Comparison of ENCODE assay signal across 27 cellular contexts in the genomic region with DNA sequence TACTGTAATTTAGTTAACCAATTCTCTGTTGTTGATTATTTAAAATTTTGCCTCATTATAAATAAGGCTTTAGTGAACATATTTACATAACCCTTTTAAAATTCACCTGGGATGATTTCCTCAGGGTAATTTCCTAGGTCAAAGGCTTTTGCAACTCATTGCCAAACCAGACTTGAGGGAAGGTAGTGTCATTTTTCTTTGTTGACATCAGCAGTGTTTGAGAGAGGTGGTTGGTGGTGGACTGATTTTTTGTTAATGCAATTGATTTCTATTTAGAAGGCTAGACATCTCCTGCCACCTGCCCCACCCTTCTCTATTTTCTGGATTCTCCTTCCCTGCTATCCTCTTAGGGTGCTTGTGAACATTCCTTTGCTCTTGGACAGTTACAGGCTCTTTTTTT.
DNase-seq lines count a peak whose midpoint lies in the region; ATAC-seq lines count a peak whose summit lies in the region.
"Had no signal": no experiment of that assay in that cellular context is flagged by ENCODE, and none has a peak within 500 bp of the region (broad histone marks: within the 10 kb centered on the region; RNA-seq: fewer than 3 reads in every experiment).

No MANE protein-coding gene starts in this region.

- POLR2A ChIA-PET in activated CD4-positive, alpha-beta T cell treated with anti-CD3 and anti-CD28 coated beads for 36 hours (lab: Charles Lee), result interaction anchor here (0.7 to 2.8 kb wide), 2 partner anchors 72 to 1590 kb away, joined by 4 to 58 read pairs; a partner anchor contains a TSS

- H3K27me3 Mint-ChIP-seq in activated CD4-positive, alpha-beta T cell treated with anti-CD3 and anti-CD28 coated beads for 36 hours, result peaks cover 2% of the 10 kb centered on the region
- no peaks in the 10 kb centered on the region for H3K27me3 Mint-ChIP-seq in activated T-helper 17 cell treated with anti-CD3 and anti-CD28 coated beads, Interleukin-2, amount 50 U/mL, for 72 hours

- no peaks in the 10 kb centered on the region for H3K36me3 Mint-ChIP-seq in activated CD4-positive, alpha-beta T cell treated with anti-CD3 and anti-CD28 coated beads for 36 hours (ENCODE audit: low read depth)
- H3K36me3 Mint-ChIP-seq in activated T-helper 17 cell treated with anti-CD3 and anti-CD28 coated beads, Interleukin-2, amount 50 U/mL, for 72 hours (ENCODE audit: low read depth), result no peaks in the 10 kb centered on the region
- H3K36me3 Mint-ChIP-seq: activated naive CD4-positive, alpha-beta T cell treated with anti-CD3 and anti-CD28 coated beads, Interleukin-2, amount 50 U/mL, for 72 hours; immature natural killer cell had no signal

- CTCF ChIA-PET in activated CD4-positive, alpha-beta T cell treated with anti-CD3 and anti-CD28 coated beads for 36 hours (lab: Charles Lee), result interaction anchor here (0.7 to 1.8 kb wide), 4 partner anchors 10 to 43 kb away, joined by 3 to 5 read pairs (median 4); no protein-coding TSS in a partner anchor

- DNase-seq in activated CD4-positive, alpha-beta T cell treated with anti-CD3 and anti-CD28 coated beads for 36 hours, result no peak
- DNase-seq in activated CD4-positive, alpha-beta T cell treated with anti-CD3 and anti-CD28 coated beads for 4 hours, result no peak
- peak; percentile 15 for DNase-seq in ACHN
- DNase-seq in myocyte (ENCODE audit: low read depth), result peak; percentile 61
- DNase-seq in medulla oblongata (ENCODE audit: extremely low spot score), result no peak
- DNase-seq in retina, result no peak
- DNase-seq: BE2C; central memory CD4-positive, alpha-beta T cell; dermis blood vessel endothelial cell; DMS79 treated with DMSO at 0.1 percent for 48 hours; immature natural killer cell; left lung; naive thymus-derived CD8-positive, alpha-beta T cell; NCI-H1105 treated with DMSO at 0.1 percent for 48 hours; NCI-H1930; NCI-H748 treated with DMSO at 0.1 percent for 48 hours; SK-N-SH; stimulated activated CD4-positive, alpha-beta T cell treated with anti-CD3 and anti-CD28 coated beads, Interleukin-2, amount 100 ng/mL, for 24 hours; substantia nigra; upper lobe of right lung had no signal

- peaks cover 28% of the 10 kb centered on the region for H3K4me1 Mint-ChIP-seq in activated CD4-positive, alpha-beta T cell treated with anti-CD3 and anti-CD28 coated beads for 36 hours
- peaks cover 16% of the 10 kb centered on the region for H3K4me1 Mint-ChIP-seq in activated T-helper 17 cell treated with anti-CD3 and anti-CD28 coated beads, Interleukin-2, amount 50 U/mL, for 72 hours
- H3K4me1 Mint-ChIP-seq: immature natural killer cell, mesothelial cell of epicardium had no signal

- H3K4me3 Mint-ChIP-seq in activated CD4-positive, alpha-beta T cell treated with anti-CD3 and anti-CD28 coated beads for 36 hours, result no peak overlapping the region
- H3K4me3 Mint-ChIP-seq in activated T-helper 17 cell treated with anti-CD3 and anti-CD28 coated beads, Interleukin-2, amount 50 U/mL, for 72 hours, result peak overlapping the region; percentile 16
- H3K4me3 Mint-ChIP-seq: immature natural killer cell, mesothelial cell of epicardium had no signal

- intact Hi-C loops in activated CD4-positive, alpha-beta T cell treated with anti-CD3 and anti-CD28 coated beads for 36 hours (cut with DNase I, micrococcal nuclease), result loop anchor here in 1 of 2 experiments (5.0 kb wide), 1 partner anchor 372 kb away; no protein-coding TSS in a partner anchor

- H3K27ac Mint-ChIP-seq in activated CD4-positive, alpha-beta T cell treated with anti-CD3 and anti-CD28 coated beads for 36 hours, result peak overlapping the region; percentile 37
- no peak overlapping the region for H3K27ac Mint-ChIP-seq in activated T-helper 17 cell treated with anti-CD3 and anti-CD28 coated beads, Interleukin-2, amount 50 U/mL, for 72 hours
- H3K27ac Mint-ChIP-seq: immature natural killer cell; mesothelial cell of epicardium; T-helper 1 cell treated with Interleukin-12 subunit alpha and Interleukin-12 subunit beta and Interleukin-4 antibody, amounts not matched to agents 30 μg/mL and 1 μg/mL, for 36 hours had no signal

- ATAC-seq in activated CD4-positive, alpha-beta T cell treated with anti-CD3 and anti-CD28 coated beads for 36 hours, result no peak
- no peak for ATAC-seq in activated T-helper 17 cell treated with anti-CD3 and anti-CD28 coated beads, Interleukin-2, amount 50 U/mL, for 72 hours (replicated peaks)
- no peak for ATAC-seq in GM19463 (IDR thresholded peaks at IDR 0.05; ENCODE audit: unreplicated experiment)
- ATAC-seq: activated CD4-positive, CD25-positive, alpha-beta regulatory T cell treated with anti-CD3 and anti-CD28 coated beads, Interleukin-2, amount 50 U/mL, for 24 hours; activated naive CD4-positive, alpha-beta T cell treated with anti-CD3 and anti-CD28 coated beads, Interleukin-2, amount 50 U/mL, for 72 hours; K562; left lung; naive thymus-derived CD8-positive, alpha-beta T cell; upper lobe of right lung had no signal

- in situ Hi-C loops in ACHN (cut with HindIII; ENCODE audit: low pct_ligation_motif_present, low pct_unique_long_range_greater_than_20kb, low sequenced_read_pairs), result no loop called here

- H3K9me3 Mint-ChIP-seq in activated CD4-positive, alpha-beta T cell treated with anti-CD3 and anti-CD28 coated beads for 36 hours (ENCODE audit: low read depth), result no peaks in the 10 kb centered on the region
- H3K9me3 Mint-ChIP-seq in activated T-helper 17 cell treated with anti-CD3 and anti-CD28 coated beads, Interleukin-2, amount 50 U/mL, for 72 hours, result no peaks in the 10 kb centered on the region
- H3K9me3 Mint-ChIP-seq: activated naive CD4-positive, alpha-beta T cell treated with anti-CD3 and anti-CD28 coated beads, Interleukin-2, amount 50 U/mL, for 72 hours; mesothelial cell of epicardium; naive thymus-derived CD8-positive, alpha-beta T cell; T-helper 1 cell treated with Interleukin-12 subunit alpha and Interleukin-12 subunit beta and Interleukin-4 antibody, amounts not matched to agents 30 μg/mL and 1 μg/mL, for 36 hours had no signal

Comparison
In these comparisons a context has a peak if more than half of its experiments do, and no peak if none do; other contexts are left out.
1. DNase-seq: peak in ACHN (single experiment) and myocyte (single experiment); none in activated CD4-positive, alpha-beta T cell treated with anti-CD3 and anti-CD28 coated beads for 36 hours (single experiment), activated CD4-positive, alpha-beta T cell treated with anti-CD3 and anti-CD28 coated beads for 4 hours (0 of 2), medulla oblongata (single experiment) and retina (single experiment).